25 cellular contexts compared by ENCODE assay signal in genomic region chr5:171762841-171763408, GRCh38. TPM values are rescaled to one million over a fixed set of nuclear protein-coding genes. Genes with fewer than 3 reads are reported as not detected.
DNase-seq lines count a peak whose midpoint lies in the region; ATAC-seq, FAIRE-seq and TF ChIP-seq lines count a peak whose summit lies in the region.
"Had no signal": no experiment of that assay in that cellular context is flagged by ENCODE, and none has a peak within 500 bp of the region (broad histone marks: within the 10 kb centered on the region; RNA-seq: fewer than 3 reads in every experiment).

No MANE protein-coding gene starts in this region.

- TF ChIP-seq POLR2A in HCT116 (IDR thresholded peaks at IDR 0.05; ENCODE audit: borderline replicate concordance, extremely low read depth, insufficient read depth, insufficient read length): no peak

- H4K20me1 ChIP-seq in HCT116 (ENCODE audit: insufficient read depth) (no peaks in the 10 kb centered on the region), keratinocyte (ENCODE audit: control insufficient read depth, extremely low read depth, insufficient read depth, low read length) (no peaks in the 10 kb centered on the region)
- H4K20me1 ChIP-seq: BLaER1 had no signal

- H3K9me3 ChIP-seq in HCT116 (ENCODE audit: control insufficient read depth in 1 of 2, insufficient read depth in 1 of 2, low read depth in 1 of 2, low read length in 2 of 2) (0 out of 4 replicates have a peak, but pooled peaks cover 0 to 7% of the 10 kb centered on the region in 2 experiments), RWPE2 (ENCODE audit: severe bottlenecking) (peaks cover 13% of the 10 kb centered on the region), keratinocyte (ENCODE audit: control insufficient read depth, low read depth, low read length) (no peaks in the 10 kb centered on the region)

- H3K4me1 ChIP-seq in HCT116 (ENCODE audit: control insufficient read depth in 1 of 2, insufficient read depth in 2 of 2, low read length in 2 of 2) (peaks cover 0 to 8% of the 10 kb centered on the region in 2 experiments; a peak in 2 of 4 replicates), RWPE2 (ENCODE audit: insufficient read depth, poor library complexity, severe bottlenecking) (peaks cover 12% of the 10 kb centered on the region), keratinocyte (ENCODE audit: control insufficient read depth, extremely low read depth, insufficient read depth, low read length) (peaks cover 26% of the 10 kb centered on the region)
- H3K4me1 ChIP-seq: BLaER1 had no signal

- no peak overlapping the region for H2AFZ ChIP-seq in HCT116 (ENCODE audit: low read depth, low read length, poor library complexity, severe bottlenecking)
- H2AFZ ChIP-seq in keratinocyte (ENCODE audit: control insufficient read depth, low read length): peak overlapping the region; percentile 19

- ATAC-seq in HCT116 (peak; percentile 44; the same call in 1 of the 2 replicates), RWPE2 (ENCODE audit: low read depth) (peak; percentile 59), GM21529 (IDR thresholded peaks at IDR 0.05; ENCODE audit: unreplicated experiment) (no peak)

- H3K9me1 ChIP-seq in keratinocyte (ENCODE audit: control insufficient read depth, extremely low read depth, insufficient read depth, low read length): no peaks in the 10 kb centered on the region

- no peak for TF ChIP-seq CTCF in HCT116 (IDR thresholded peaks at IDR 0.05 in 2 of 3, conservative IDR thresholded peaks at IDR 0.05 in 1 of 3; ENCODE audit: borderline replicate concordance in 1 of 3, insufficient read depth in 1 of 3, low read depth in 2 of 3, low read length in 2 of 3)
- TF ChIP-seq CTCF in RWPE2 (IDR thresholded peaks at IDR 0.05; ENCODE audit: poor library complexity, severe bottlenecking): no peak
- no peak for TF ChIP-seq CTCF in keratinocyte (optimal IDR thresholded peaks at IDR 0.05 in 1 of 3, IDR thresholded peaks at IDR 0.05 in 1 of 3, conservative IDR thresholded peaks at IDR 0.05 in 1 of 3; ENCODE audit: extremely low read depth in 1 of 3, insufficient read depth in 2 of 3, low read length in 3 of 3)

- intact Hi-C loops in HCT116 (cut with micrococcal nuclease): no loop called here

- H3K79me2 ChIP-seq in HCT116 (ENCODE audit: insufficient read depth, low read length) (no peaks in the 10 kb centered on the region), keratinocyte (ENCODE audit: control insufficient read depth, insufficient read depth, low read length) (no peaks in the 10 kb centered on the region)

- no peak overlapping the region for H3K9ac ChIP-seq in HCT116 (ENCODE audit: low read length)
- no peak overlapping the region for H3K9ac ChIP-seq in keratinocyte (ENCODE audit: control insufficient read depth, extremely low read depth, insufficient read depth, low read length)
- H3K9ac ChIP-seq: BLaER1 had no signal

- BruUV-seq in HCT116 (replicated peaks; lab: Mats Ljungman, UMichigan): no TSS peak

- H3K27ac ChIP-seq in HCT116 (ENCODE audit: low read depth, low read length): no peak overlapping the region
- no peak overlapping the region for H3K27ac ChIP-seq in RWPE2 (ENCODE audit: poor library complexity, severe bottlenecking)
- H3K27ac ChIP-seq in epithelial cell of prostate: peak overlapping the region; percentile 2
- no peak overlapping the region for H3K27ac ChIP-seq in keratinocyte (ENCODE audit: control insufficient read depth, insufficient read depth, low read length)
- H3K27ac ChIP-seq: BLaER1, HL-60 had no signal

- H3K4me2 ChIP-seq in HCT116 (ENCODE audit: low read length) (no peak overlapping the region), keratinocyte (ENCODE audit: control insufficient read depth, extremely low read depth, insufficient read depth, low read depth, low read length) (peak overlapping the region; percentile 2)
- H3K4me2 ChIP-seq: BLaER1 had no signal

- H3K4me3 ChIP-seq in HCT116 (replicated peaks in 1 of 2; ENCODE audit: low read depth in 1 of 2, low read length in 2 of 2): no peak overlapping the region
- no peak overlapping the region for H3K4me3 ChIP-seq in RWPE2 (ENCODE audit: severe bottlenecking)
- no peak overlapping the region for H3K4me3 ChIP-seq in keratinocyte (ENCODE audit: control insufficient read depth in 2 of 3, extremely low read depth in 1 of 3, insufficient read depth in 2 of 3, low read depth in 1 of 3, low read length in 3 of 3)
- H3K4me3 ChIP-seq: BLaER1 had no signal

- RAD21 ChIA-PET in HCT116 (lab: Charles Lee; ENCODE audit: low non-redundant PET in 1 of 2, low total read pairs in 2 of 2, uncharacterized antibody in 2 of 2, unreplicated experiment in 2 of 2): no interaction called here

- H3K9me2 ChIP-seq in HCT116 (ENCODE audit: insufficient read depth): no peaks in the 10 kb centered on the region

- no peak for FAIRE-seq in keratinocyte (lab: Jason Lieb, UNC)
- FAIRE-seq: GM12892, GM18507 had no signal

- CTCF ChIA-PET in HCT116 (lab: Charles Lee): no interaction called here

- no peak for TF ChIP-seq RAD21 in HCT116 (IDR thresholded peaks at IDR 0.05; ENCODE audit: low read depth)

- no peaks in the 10 kb centered on the region for H3K27me3 ChIP-seq in HCT116 (ENCODE audit: insufficient read depth, low read length)
- no peaks in the 10 kb centered on the region for H3K27me3 ChIP-seq in RWPE2 (ENCODE audit: insufficient read depth, poor library complexity, severe bottlenecking)
- H3K27me3 ChIP-seq in keratinocyte (ENCODE audit: control insufficient read depth, extremely low read depth, insufficient read depth, low read length): no peaks in the 10 kb centered on the region
- H3K27me3 ChIP-seq: BLaER1 had no signal

- no peak for DNase-seq in HCT116 (ENCODE audit: low read depth, low spot score)
- DNase-seq in RWPE2 (ENCODE audit: low spot score): no peak
- DNase-seq in epithelial cell of prostate (ENCODE audit: low read depth, low spot score): no peak
- peak; percentile 19 for DNase-seq in keratinocyte (ENCODE audit: low read depth, low spot score)
- no peak for DNase-seq in activated naive CD4-positive, alpha-beta T cell treated with Interleukin-2 at 50 U/mL for 16 hours
- no peak for DNase-seq in NK-92 treated with Interleukin-12 subunit alpha and Interleukin-12 subunit beta, amount 100 ng/mL, for 24 hours (lab: John Stamatoyannopoulos, UW)
- DNase-seq in NCI-H146 treated with DMSO at 0.1 percent for 48 hours (lab: John Stamatoyannopoulos, UW; ENCODE audit: unreplicated experiment): no peak
- DNase-seq: 8988T; CD4-positive, alpha-beta memory T cell; DMS153; DMS79; GDM1; GOT3; H7 had no signal

- H3K36me3 ChIP-seq in HCT116 (ENCODE audit: control insufficient read depth in 1 of 2, insufficient read depth in 2 of 2, low read length in 2 of 2): no peaks in the 10 kb centered on the region
- no peaks in the 10 kb centered on the region for H3K36me3 ChIP-seq in RWPE2 (ENCODE audit: low read depth)
- no peaks in the 10 kb centered on the region for H3K36me3 ChIP-seq in keratinocyte (ENCODE audit: control insufficient read depth in 2 of 2, extremely low read depth in 1 of 2, insufficient read depth in 2 of 2, low read length in 2 of 2)
- H3K36me3 ChIP-seq: BLaER1 had no signal

- POLR2A ChIA-PET in HCT116 (lab: Charles Lee): no interaction called here

- dilution Hi-C loops in keratinocyte (cut with MboI; ENCODE audit: extremely low pct_ligation_motif_present, low sequenced_read_pairs): no loop called here

TF ChIP-seq in HCT116, 20 proteins besides CTCF, POLR2A, EP300 and RAD21 (continues in another document):
- TF ChIP-seq SP1 (IDR thresholded peaks at IDR 0.05; ENCODE audit: low read depth) (no peak), SRF (IDR thresholded peaks at IDR 0.05; ENCODE audit: low read depth) (no peak), POLR2AphosphoS5 (IDR thresholded peaks at IDR 0.05; ENCODE audit: low read depth, low read length) (no peak), JUND (IDR thresholded peaks at IDR 0.05) (no peak), YY1 (IDR thresholded peaks at IDR 0.05; ENCODE audit: extremely low read depth, insufficient replicate concordance, low read depth, low read length) (no peak), EZH2phosphoT487 (IDR thresholded peaks at IDR 0.05; ENCODE audit: borderline replicate concordance) (no peak), EZH2 (IDR thresholded peaks at IDR 0.05) (no peak), ELF1 (IDR thresholded peaks at IDR 0.05; ENCODE audit: borderline replicate concordance, low read depth) (no peak), REST (IDR thresholded peaks at IDR 0.05; ENCODE audit: low read depth) (no peak), CBX3 (IDR thresholded peaks at IDR 0.05; ENCODE audit: low read depth) (no peak), FOSL1 (IDR thresholded peaks at IDR 0.05; ENCODE audit: low read depth) (no peak)

RNA-seq across cellular contexts. Expression of gene SMIM23, which starts 22.7 kb away (rescaled TPM):
- total RNA-seq in HCT116 (2021; ENCODE audit: unreplicated experiment): not detected
- polyA plus RNA-seq in HCT116 (2012): not detected in 2 replicates
- not detected in 3 replicates for polyA plus RNA-seq in keratinocyte
- not detected for polyA plus RNA-seq in keratinocyte (2011; ENCODE audit: low read depth)
- polyA plus RNA-seq in keratinocyte (2011; cell fraction: cytosol; rRNA removed): not detected in 2 replicates
- polyA plus RNA-seq in keratinocyte (2011; cell fraction: nucleus; rRNA removed): not detected in 2 replicates
- not detected in 2 replicates for polyA plus RNA-seq in keratinocyte (2012; ENCODE audit: low replicate concordance)
- not detected in 3 replicates for polyA minus RNA-seq in keratinocyte
- polyA minus RNA-seq in keratinocyte (2011; cell fraction: cytosol; rRNA and poly(A)+ RNA removed): not detected
- not detected in 2 replicates for polyA minus RNA-seq in keratinocyte (2011; cell fraction: nucleus; rRNA and poly(A)+ RNA removed)
- total RNA-seq: A673; CD4-positive, alpha-beta memory T cell; Daoy; H7; HT1080 had no signal
- polyA plus RNA-seq: AG04450; CD14-positive monocyte; CD4-positive, alpha-beta memory T cell; IgD-negative memory B cell had no signal
